ENCODE assay signal across 1 cellular context in genomic region chr3:25713316-25713967, GRCh38.
TF ChIP-seq lines count a peak whose summit lies in the region.

No MANE protein-coding gene starts in this region.

TF ChIP-seq in H1, 55 proteins besides CTCF, POLR2A, EP300 and RAD21 (continued from another document):
- TF ChIP-seq E2F6 (IDR thresholded peaks at IDR 0.05): no peak
- TF ChIP-seq GABPA (IDR thresholded peaks at IDR 0.05; ENCODE audit: borderline replicate concordance, insufficient read depth, low read length): no peak
- TF ChIP-seq SP1 (IDR thresholded peaks at IDR 0.05; ENCODE audit: low read depth, low read length): no peak
- no peak for TF ChIP-seq GTF2F1 (IDR thresholded peaks at IDR 0.05; ENCODE audit: borderline replicate concordance, low read depth, low read length)
TF ChIP-seq in H1: peak in this region for 0.
